ENCODE assay signal across 14 cellular contexts in the genomic region with DNA sequence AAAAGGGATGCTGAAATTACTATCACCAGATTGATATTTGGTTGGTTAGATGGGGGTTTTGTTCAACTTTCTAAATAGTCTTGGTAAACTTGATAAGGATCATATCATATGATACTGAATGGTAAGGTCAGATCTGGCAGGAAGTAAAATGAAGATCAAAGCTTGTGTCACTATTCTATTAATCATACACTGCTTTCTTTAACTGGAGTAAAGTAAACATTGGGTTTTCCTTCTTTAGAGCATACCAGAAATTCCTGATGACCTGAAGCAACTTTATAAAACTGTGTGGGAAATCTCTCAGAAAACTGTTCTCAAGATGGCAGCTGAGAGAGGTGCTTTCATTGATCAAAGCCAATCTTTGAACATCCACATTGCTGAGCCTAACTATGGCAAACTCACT. TPM values are rescaled to one million over a fixed set of nuclear protein-coding genes. Genes with fewer than 3 reads are reported as not detected.
DNase-seq lines count a peak whose midpoint lies in the region; ATAC-seq and TF ChIP-seq lines count a peak whose summit lies in the region.
"Had no signal": no experiment of that assay in that cellular context is flagged by ENCODE, and none has a peak within 500 bp of the region (broad histone marks: within the 10 kb centered on the region; RNA-seq: fewer than 3 reads in every experiment).

No MANE protein-coding gene starts in this region.

- H3K27me3 ChIP-seq in CD4-positive, CD25-positive, alpha-beta regulatory T cell (ENCODE audit: control insufficient read depth, insufficient read depth, low read length): no peaks in the 10 kb centered on the region
- no peaks in the 10 kb centered on the region for H3K27me3 ChIP-seq in mesenchymal stem cell (ENCODE audit: control insufficient read depth in 1 of 2, insufficient read depth in 1 of 2, low read length in 2 of 2)
- H3K27me3 ChIP-seq in trophoblast cell (ENCODE audit: insufficient read depth, low read length): no peaks in the 10 kb centered on the region
- H3K27me3 ChIP-seq in uterus: no peaks in the 10 kb centered on the region
- no peaks in the 10 kb centered on the region for H3K27me3 ChIP-seq in HAP-1 (ENCODE audit: low read depth)
- H3K27me3 ChIP-seq: foreskin keratinocyte had no signal

- peaks cover 59% of the 10 kb centered on the region for H3K36me3 ChIP-seq in CD4-positive, CD25-positive, alpha-beta regulatory T cell (ENCODE audit: control insufficient read depth, insufficient read depth, low read length)
- H3K36me3 ChIP-seq in mesenchymal stem cell (ENCODE audit: control insufficient read depth in 1 of 2, insufficient read depth in 2 of 2, low read depth in 1 of 2, low read length in 2 of 2): peaks cover 3 to 67% of the 10 kb centered on the region in 2 experiments
- peaks cover 9 to 16% of the 10 kb centered on the region in 2 experiments for H3K36me3 ChIP-seq in trophoblast cell (ENCODE audit: control insufficient read depth in 1 of 2, insufficient read depth in 2 of 2, low read length in 2 of 2)
- H3K36me3 ChIP-seq in uterus: no peaks in the 10 kb centered on the region
- peaks cover 73% of the 10 kb centered on the region for H3K36me3 ChIP-seq in HAP-1 (replicated peaks)

- H3K4me3 ChIP-seq in CD4-positive, CD25-positive, alpha-beta regulatory T cell (ENCODE audit: low read depth, low read length): no peak overlapping the region
- H3K4me3 ChIP-seq in mesenchymal stem cell (ENCODE audit: insufficient read depth in 1 of 2, low read depth in 1 of 2, low read length in 2 of 2) (no peak overlapping the region), trophoblast cell (ENCODE audit: low read depth, low read length) (no peak overlapping the region), uterus (no peak overlapping the region), HAP-1 (no peak overlapping the region)

- no peak for DNase-seq in CD4-positive, CD25-positive, alpha-beta regulatory T cell
- peak; percentile 14 for DNase-seq in LoVo (ENCODE audit: low spot score)
- DNase-seq in chondrocyte (ENCODE audit: low spot score): no peak
- DNase-seq in mesenchymal stem cell: peak; percentile 39
- DNase-seq in trophoblast cell: no peak
- no peak for DNase-seq in uterus
- DNase-seq in HAP-1 (ENCODE audit: low spot score in 2 of 2): no peak
- DNase-seq in activated CD4-positive, alpha-beta T cell treated with anti-CD3 and anti-CD28 coated beads for 36 hours: no peak
- DNase-seq: activated CD4-positive, alpha-beta T cell treated with anti-CD3 and anti-CD28 coated beads for 4 hours; kidney; naive thymus-derived CD8-positive, alpha-beta T cell; stimulated activated naive CD8-positive, alpha-beta T cell treated with anti-CD3 and anti-CD28 coated beads, Interleukin-15, Interleukin-2, amounts not matched to agents 100 U/mL and 50 U/mL, for 24 hours had no signal

- H3K9me3 ChIP-seq in CD4-positive, CD25-positive, alpha-beta regulatory T cell (ENCODE audit: control insufficient read depth in 2 of 2, low read length in 2 of 2): peaks cover 4 to 5% of the 10 kb centered on the region in 2 experiments
- H3K9me3 ChIP-seq in mesenchymal stem cell (ENCODE audit: control insufficient read depth, low read length) (peaks cover 18% of the 10 kb centered on the region), trophoblast cell (ENCODE audit: insufficient read depth, low read depth, low read length) (no peaks in the 10 kb centered on the region), uterus (peaks cover 0 to 3% of the 10 kb centered on the region in 2 donors), HAP-1 (peaks cover 5% of the 10 kb centered on the region; the same call in 1 of the 2 replicates)

- TF ChIP-seq POLR2A in uterus (IDR thresholded peaks at IDR 0.05): no peak

- H3K36me3 Mint-ChIP-seq in CD4-positive, CD25-positive, alpha-beta regulatory T cell: peaks cover 62% of the 10 kb centered on the region
- peaks cover 28% of the 10 kb centered on the region for H3K36me3 Mint-ChIP-seq in chondrocyte (ENCODE audit: low read depth)
- peaks cover 65% of the 10 kb centered on the region for H3K36me3 Mint-ChIP-seq in activated CD4-positive, alpha-beta T cell treated with anti-CD3 and anti-CD28 coated beads for 36 hours (ENCODE audit: low read depth)

- H2BK5ac ChIP-seq in mesenchymal stem cell (ENCODE audit: low read depth, low read length, poor library complexity, severe bottlenecking) (no peak overlapping the region), trophoblast cell (ENCODE audit: low read depth, low read length, poor library complexity) (no peak overlapping the region)

- H3K4ac ChIP-seq in mesenchymal stem cell (ENCODE audit: low read depth in 1 of 2, low read length in 2 of 2): no peak overlapping the region
- no peak overlapping the region for H3K4ac ChIP-seq in trophoblast cell (ENCODE audit: low read depth, low read length)

- no peak overlapping the region for H3K14ac ChIP-seq in mesenchymal stem cell (ENCODE audit: low read length in 2 of 2)
- H3K14ac ChIP-seq in trophoblast cell (ENCODE audit: low read length): no peak overlapping the region

- H4K8ac ChIP-seq in mesenchymal stem cell (ENCODE audit: low read length) (no peak overlapping the region), trophoblast cell (ENCODE audit: low read depth, low read length) (no peak overlapping the region)

- ATAC-seq in CD4-positive, CD25-positive, alpha-beta regulatory T cell (ENCODE audit: low read depth in 2 of 2): no peak
- ATAC-seq in activated CD4-positive, alpha-beta T cell treated with anti-CD3 and anti-CD28 coated beads for 36 hours: no peak
- ATAC-seq: foreskin keratinocyte; naive thymus-derived CD8-positive, alpha-beta T cell; sciatic nerve; stimulated activated naive CD8-positive, alpha-beta T cell treated with anti-CD3 and anti-CD28 coated beads, Interleukin-15, Interleukin-2, amounts not matched to agents 100 U/mL and 50 U/mL, for 24 hours had no signal

- peaks cover 0 to 15% (median 3%) of the 10 kb centered on the region in 7 donors for H3K9me3 Mint-ChIP-seq in CD4-positive, CD25-positive, alpha-beta regulatory T cell
- peaks cover 4% of the 10 kb centered on the region for H3K9me3 Mint-ChIP-seq in chondrocyte (ENCODE audit: low read depth)
- H3K9me3 Mint-ChIP-seq in activated CD4-positive, alpha-beta T cell treated with anti-CD3 and anti-CD28 coated beads for 36 hours (ENCODE audit: low read depth): peaks cover 12% of the 10 kb centered on the region

- H3K9ac ChIP-seq in mesenchymal stem cell (ENCODE audit: low read length) (no peak overlapping the region), trophoblast cell (ENCODE audit: low read length) (no peak overlapping the region)

- in situ Hi-C loops in HAP-1 (cut with MboI; ENCODE audit: low sequenced_read_pairs): no loop called here

- H3K18ac ChIP-seq in mesenchymal stem cell (ENCODE audit: low read depth in 1 of 2, low read length in 2 of 2) (no peak overlapping the region), trophoblast cell (ENCODE audit: low read length) (no peak overlapping the region)

- no peaks in the 10 kb centered on the region for H3K79me2 ChIP-seq in trophoblast cell (ENCODE audit: control insufficient read depth, insufficient read depth, low read length, poor library complexity)

- H3K4me3 Mint-ChIP-seq in CD4-positive, CD25-positive, alpha-beta regulatory T cell: no peak overlapping the region
- H3K4me3 Mint-ChIP-seq in chondrocyte (ENCODE audit: unreplicated experiment): no peak overlapping the region
- no peak overlapping the region for H3K4me3 Mint-ChIP-seq in activated CD4-positive, alpha-beta T cell treated with anti-CD3 and anti-CD28 coated beads for 36 hours
- H3K4me3 Mint-ChIP-seq: naive thymus-derived CD8-positive, alpha-beta T cell had no signal

- no peak overlapping the region for H3K4me2 ChIP-seq in mesenchymal stem cell (ENCODE audit: low read length, poor library complexity, severe bottlenecking)
- no peak overlapping the region for H3K4me2 ChIP-seq in trophoblast cell (ENCODE audit: low read length)

- H2AK5ac ChIP-seq in mesenchymal stem cell (ENCODE audit: low read length, severe bottlenecking): no peak overlapping the region
- H2AK5ac ChIP-seq in trophoblast cell (ENCODE audit: low read length): no peak overlapping the region

- no peak overlapping the region for H3K23ac ChIP-seq in mesenchymal stem cell (ENCODE audit: low read length in 2 of 2)
- H3K23ac ChIP-seq in trophoblast cell (ENCODE audit: low read length): no peak overlapping the region

- peaks cover under 1 to 8% (median 7%) of the 10 kb centered on the region in 4 donors for H3K4me1 Mint-ChIP-seq in CD4-positive, CD25-positive, alpha-beta regulatory T cell
- peaks cover 16% of the 10 kb centered on the region for H3K4me1 Mint-ChIP-seq in chondrocyte (ENCODE audit: low read depth)
- no peaks in the 10 kb centered on the region for H3K4me1 Mint-ChIP-seq in activated CD4-positive, alpha-beta T cell treated with anti-CD3 and anti-CD28 coated beads for 36 hours

- no peak overlapping the region for H2BK12ac ChIP-seq in mesenchymal stem cell (ENCODE audit: low read length in 2 of 2)
- H2BK12ac ChIP-seq in trophoblast cell (ENCODE audit: low read length): no peak overlapping the region

- POLR2A ChIA-PET in activated CD4-positive, alpha-beta T cell treated with anti-CD3 and anti-CD28 coated beads for 36 hours (lab: Charles Lee): no interaction called here

- no peaks in the 10 kb centered on the region for H3K27me3 Mint-ChIP-seq in CD4-positive, CD25-positive, alpha-beta regulatory T cell
- no peaks in the 10 kb centered on the region for H3K27me3 Mint-ChIP-seq in chondrocyte (ENCODE audit: low read depth)
- no peaks in the 10 kb centered on the region for H3K27me3 Mint-ChIP-seq in activated CD4-positive, alpha-beta T cell treated with anti-CD3 and anti-CD28 coated beads for 36 hours
- H3K27me3 Mint-ChIP-seq: naive thymus-derived CD8-positive, alpha-beta T cell had no signal

- H3K4me1 ChIP-seq in CD4-positive, CD25-positive, alpha-beta regulatory T cell (ENCODE audit: control insufficient read depth, insufficient read depth, low read length, poor library complexity, severe bottlenecking): no peaks in the 10 kb centered on the region
- no peaks in the 10 kb centered on the region for H3K4me1 ChIP-seq in mesenchymal stem cell (ENCODE audit: control insufficient read depth, insufficient read depth, low read depth, low read length)
- no peaks in the 10 kb centered on the region for H3K4me1 ChIP-seq in trophoblast cell (ENCODE audit: control insufficient read depth in 1 of 2, insufficient read depth in 2 of 2, low read length in 2 of 2)
- H3K4me1 ChIP-seq in uterus: no peaks in the 10 kb centered on the region
- peaks cover 4% of the 10 kb centered on the region; the same call in 1 of the 2 replicates for H3K4me1 ChIP-seq in HAP-1
- H3K4me1 ChIP-seq: foreskin keratinocyte had no signal

- no peak overlapping the region for H2BK15ac ChIP-seq in mesenchymal stem cell (ENCODE audit: low read depth, poor library complexity, severe bottlenecking)

- H3K27ac Mint-ChIP-seq in CD4-positive, CD25-positive, alpha-beta regulatory T cell: peak overlapping the region; percentile 2 to 66 (median 2)
- H3K27ac Mint-ChIP-seq in chondrocyte (ENCODE audit: unreplicated experiment): peak overlapping the region; percentile 0
- no peak overlapping the region for H3K27ac Mint-ChIP-seq in activated CD4-positive, alpha-beta T cell treated with anti-CD3 and anti-CD28 coated beads for 36 hours

- H4K91ac ChIP-seq in mesenchymal stem cell (ENCODE audit: low read length): no peak overlapping the region
- no peak overlapping the region for H4K91ac ChIP-seq in trophoblast cell (ENCODE audit: low read depth, low read length)

- H3K79me1 ChIP-seq in mesenchymal stem cell (replicated peaks; ENCODE audit: low read length, poor library complexity, severe bottlenecking) (peaks cover 1% of the 10 kb centered on the region), trophoblast cell (ENCODE audit: low read length) (no peaks in the 10 kb centered on the region)

- intact Hi-C loops in uterus (cut with DNase I; ENCODE audit: low total_unique reads): no loop called here
- intact Hi-C loops in activated CD4-positive, alpha-beta T cell treated with anti-CD3 and anti-CD28 coated beads for 36 hours (cut with DNase I, micrococcal nuclease): no loop called here

- H3K27ac ChIP-seq in CD4-positive, CD25-positive, alpha-beta regulatory T cell (ENCODE audit: insufficient read depth, low read length, poor library complexity, severe bottlenecking): no peak overlapping the region
- peak overlapping the region; percentile 22 for H3K27ac ChIP-seq in mesenchymal stem cell (ENCODE audit: low read length, poor library complexity, severe bottlenecking)
- H3K27ac ChIP-seq in trophoblast cell (ENCODE audit: low read depth, low read length): no peak overlapping the region
- no peak overlapping the region for H3K27ac ChIP-seq in uterus
- H3K27ac ChIP-seq: foreskin keratinocyte had no signal

- H2AFZ ChIP-seq in mesenchymal stem cell (ENCODE audit: low read depth, low read length) (no peak overlapping the region), trophoblast cell (ENCODE audit: insufficient read depth, low read length, poor library complexity) (no peak overlapping the region)

- H4K12ac ChIP-seq in trophoblast cell (ENCODE audit: low read depth, low read length): no peak overlapping the region

- TF ChIP-seq CTCF in chondrocyte (IDR thresholded peaks at IDR 0.05): no peak
- TF ChIP-seq CTCF in uterus (IDR thresholded peaks at IDR 0.05): no peak

- no peak overlapping the region for H2BK120ac ChIP-seq in mesenchymal stem cell (ENCODE audit: low read depth, low read length)
- H2BK120ac ChIP-seq in trophoblast cell (ENCODE audit: insufficient read depth, low read length, poor library complexity): no peak overlapping the region

- CTCF ChIA-PET in activated CD4-positive, alpha-beta T cell treated with anti-CD3 and anti-CD28 coated beads for 36 hours (lab: Charles Lee): no interaction called here

RNA-seq across cellular contexts. Expression of gene RRM1, which starts 40.2 kb away (rescaled TPM):
- 76.9 TPM for total RNA-seq in CD4-positive, CD25-positive, alpha-beta regulatory T cell
- 10 to 100 TPM; 52.3 to 83.3 (median 60.7) TPM for polyA plus RNA-seq in CD4-positive, CD25-positive, alpha-beta regulatory T cell
- total RNA-seq in chondrocyte (31.6 to 53.5 TPM (median 34.1 TPM) in 3 replicates), uterus (100 to 1,000 TPM in 1 of 4 donors, 10 to 100 TPM in 3; 32.5 to 234 (median 59.5) TPM)
- polyA plus RNA-seq in mesenchymal stem cell (2013, experiment 1 of 2): 22.6 TPM
- polyA plus RNA-seq in mesenchymal stem cell (2013, experiment 2 of 2): 25.7 TPM
- 63.0 and 64.3 TPM in 2 replicates for polyA plus RNA-seq in trophoblast cell (2013)
- 100 to 1,000 TPM; 220 to 259 TPM for total RNA-seq in activated CD4-positive, alpha-beta T cell treated with anti-CD3 and anti-CD28 coated beads for 36 hours

Comparison
In these comparisons a context has a peak if more than half of its experiments do, and no peak if none do; other contexts are left out.
1. DNase-seq: peak in LoVo (single experiment) and mesenchymal stem cell (single experiment); none in CD4-positive, CD25-positive, alpha-beta regulatory T cell (0 of 3), chondrocyte (single experiment), trophoblast cell (0 of 2), uterus (0 of 2), HAP-1 (0 of 2) and activated CD4-positive, alpha-beta T cell treated with anti-CD3 and anti-CD28 coated beads for 36 hours (single experiment).